In the genomic region with DNA sequence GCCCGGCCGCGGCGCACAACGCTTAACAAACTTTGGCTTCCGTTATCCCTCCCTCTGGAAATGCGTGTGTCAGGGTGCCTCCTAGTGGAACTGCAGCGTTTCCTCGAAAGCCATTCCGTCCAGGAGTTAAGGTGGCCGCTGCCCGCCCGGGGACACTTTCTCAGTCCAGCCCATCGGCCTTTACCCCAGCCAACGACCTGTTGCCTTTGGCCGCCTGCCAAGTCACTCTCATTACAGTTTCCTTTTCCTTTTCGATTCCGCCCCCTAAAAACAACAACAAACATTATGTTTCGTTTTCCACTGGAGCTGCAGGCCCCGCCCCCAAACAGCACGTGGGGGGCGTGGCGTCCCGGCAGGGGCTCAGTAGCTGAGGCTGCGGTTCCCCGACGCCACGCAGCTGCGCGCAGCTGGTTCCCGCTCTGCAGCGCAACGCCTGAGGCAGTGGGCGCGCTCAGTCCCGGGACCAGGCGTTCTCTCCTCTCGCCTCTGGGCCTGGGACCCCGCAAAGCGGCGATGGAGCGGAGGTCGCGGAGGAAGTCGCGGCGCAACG, we compare ENCODE assay signal across 8 cellular contexts.
DNase-seq lines count a peak whose midpoint lies in the region; ATAC-seq and TF ChIP-seq lines count a peak whose summit lies in the region.

A gene (plus strand): TSS at position 363 of the 550 bp plus-strand sequence. CDS start 151 bp downstream, at position 514.

- peaks cover 17% of the 10 kb centered on the region for H3K79me2 ChIP-seq in ACC112 (ENCODE audit: control insufficient read depth, insufficient read depth, low read length, unreplicated experiment)

- H3K27ac ChIP-seq in ACC112 (ENCODE audit: low read depth, low read length) (peak within 1 kb of the TSS; percentile 39), coronary artery (peak within 1 kb of the TSS; percentile 84 to 89), layer of hippocampus (ENCODE audit: low read depth, low read length) (peak within 1 kb of the TSS; percentile 71)

- H3K36me3 ChIP-seq in ACC112 (ENCODE audit: insufficient read depth, low read length), result peaks cover 9% of the 10 kb centered on the region; the same call in 1 of the 2 replicates

- H2AFZ ChIP-seq in ACC112 (ENCODE audit: low read length, unreplicated experiment), result peak within 1 kb of the TSS; percentile 52

- peak; percentile 93 for ATAC-seq in GM18519 (IDR thresholded peaks at IDR 0.05; ENCODE audit: low FRiP score, unreplicated experiment)
- peak; percentile 93 for ATAC-seq in HG03045 (IDR thresholded peaks at IDR 0.05; ENCODE audit: unreplicated experiment)

- peak within 1 kb of the TSS; percentile 81 for H3K4me3 ChIP-seq in ACC112 (ENCODE audit: low read depth, low read length)
- peak within 1 kb of the TSS; percentile 88 for H3K4me3 ChIP-seq in coronary artery

- H3K4me1 ChIP-seq in ACC112 (ENCODE audit: control insufficient read depth, insufficient read depth, low read length, unreplicated experiment), result peaks cover 23% of the 10 kb centered on the region

- peak; percentile 49 for DNase-seq in NCI-H2227 treated with DMSO at 0.1 percent for 48 hours (lab: John Stamatoyannopoulos, UW)
- DNase-seq in activated CD4-positive, alpha-beta T cell treated with anti-CD3 and anti-CD28 coated beads for 24 hours (ENCODE audit: low read depth in 2 of 2), result peak; percentile 68 to 73
- DNase-seq in coronary artery (ENCODE audit: low spot score), result peak; percentile 95
- peak; percentile 69 to 77 (median 72) for DNase-seq in stimulated activated CD4-positive, alpha-beta T cell treated with anti-CD3 and anti-CD28 coated beads, Interleukin-1b, Interleukin-23, amount 100 ng/mL, for 24 hours (ENCODE audit: low read depth in 4 of 4, low spot score in 1 of 4)

- no peaks in the 10 kb centered on the region for H3K27me3 ChIP-seq in ACC112 (ENCODE audit: insufficient read depth, low read length)
- H3K27me3 ChIP-seq in layer of hippocampus (ENCODE audit: control insufficient read depth, insufficient read depth, low read length), result no peaks in the 10 kb centered on the region

- peak; percentile 45 for TF ChIP-seq CTCF in coronary artery (IDR thresholded peaks at IDR 0.05)

Comparison
In these comparisons a context has a peak if more than half of its experiments do, and no peak if none do; other contexts are left out.
1. Peak in every context shown above with its lines: DNase-seq, ATAC-seq, H3K4me3 ChIP-seq and H3K27ac ChIP-seq.